ENCODE assay signal across 18 cellular contexts in the genomic region with DNA sequence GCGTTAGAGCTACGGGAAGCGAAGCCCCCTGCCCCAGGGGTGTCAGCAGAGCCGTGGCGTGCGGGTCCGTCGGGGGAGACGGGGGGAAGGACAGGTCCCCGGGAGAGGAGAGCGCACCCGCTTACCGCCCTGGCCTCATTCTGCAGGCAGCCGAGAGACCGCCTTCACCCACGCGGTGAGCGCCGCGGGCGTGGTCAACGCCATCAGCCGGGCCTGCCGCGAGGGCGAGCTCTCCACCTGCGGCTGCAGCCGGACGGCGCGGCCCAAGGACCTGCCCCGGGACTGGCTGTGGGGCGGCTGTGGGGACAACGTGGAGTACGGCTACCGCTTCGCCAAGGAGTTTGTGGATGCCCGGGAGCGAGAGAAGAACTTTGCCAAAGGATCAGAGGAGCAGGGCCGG. TPM values are rescaled to one million over a fixed set of nuclear protein-coding genes. Genes with fewer than 3 reads are reported as not detected.
DNase-seq lines count a peak whose midpoint lies in the region; ATAC-seq, FAIRE-seq and TF ChIP-seq lines count a peak whose summit lies in the region.
"Had no signal": no experiment of that assay in that cellular context is flagged by ENCODE, and none has a peak within 500 bp of the region (broad histone marks: within the 10 kb centered on the region; RNA-seq: fewer than 3 reads in every experiment).

No MANE protein-coding gene starts in this region.

- 77% methylated on average over 7 of the region's 40 CpGs for WGBS in right lobe of liver (ENCODE audit: insufficient coverage, low coverage, low lambda C conversion rate, missing lambda C conversion rate)
- 73% methylated on average over 19 of the region's 40 CpGs for WGBS in HepG2 (ENCODE audit: low lambda C conversion rate)
- WGBS in GM23248 (ENCODE audit: low coverage in 1 of 2, low lambda C conversion rate in 2 of 2, missing lambda C conversion rate in 2 of 2), 2 experiments: 93 to 94% methylated on average over 37 to 40 of the region's 40 CpGs
- WGBS in ovary, 3 donors: 88 to 91% (median 88%) methylated on average over 30 to 40 of the region's 40 CpGs

- no peak overlapping the region for H3K4me3 Mint-ChIP-seq in chondrocyte (ENCODE audit: unreplicated experiment)

- no peaks in the 10 kb centered on the region for H3K79me2 ChIP-seq in HepG2 (ENCODE audit: insufficient read depth, low read length)
- peaks cover 91% of the 10 kb centered on the region for H3K79me2 ChIP-seq in GM23248 (ENCODE audit: insufficient read depth)

- in situ Hi-C loops in HepG2 (cut with HindIII; ENCODE audit: extremely low pct_ligation_motif_present, low pct_unique_long_range_greater_than_20kb) (no loop called here), GM23248 (cut with MboI) (no loop called here)

- H3K9ac ChIP-seq in HepG2 (ENCODE audit: insufficient read depth, low read depth, low read length) (no peak overlapping the region), GM23248 (no peak overlapping the region)

- no peaks in the 10 kb centered on the region for H3K9me3 Mint-ChIP-seq in chondrocyte (ENCODE audit: low read depth)

- TF ChIP-seq CTCF in right lobe of liver (IDR thresholded peaks at IDR 0.05) (no peak), HepG2 (CRISPR knock-in tag; IDR thresholded peaks at IDR 0.05) (no peak), chondrocyte (IDR thresholded peaks at IDR 0.05) (no peak), mucosa of descending colon (IDR thresholded peaks at IDR 0.05) (no peak), ovary (IDR thresholded peaks at IDR 0.05) (no peak)

- no peaks in the 10 kb centered on the region for H3K36me3 ChIP-seq in right lobe of liver
- no peaks in the 10 kb centered on the region for H3K36me3 ChIP-seq in HepG2 (replicated peaks in 1 of 2; ENCODE audit: control insufficient read depth in 1 of 2, insufficient read depth in 2 of 2, low read length in 2 of 2)
- H3K36me3 ChIP-seq in mucosa of descending colon (ENCODE audit: low read depth): no peaks in the 10 kb centered on the region
- H3K36me3 ChIP-seq in GM23248 (ENCODE audit: low read depth): peaks cover 63% of the 10 kb centered on the region; the same call in 1 of the 2 replicates
- no peaks in the 10 kb centered on the region for H3K36me3 ChIP-seq in ovary
- H3K36me3 ChIP-seq: SJSA1 had no signal

- H3K4me1 ChIP-seq in right lobe of liver (peaks cover 0 to 11% (median 4%) of the 10 kb centered on the region in 4 donors), HepG2 (ENCODE audit: insufficient read depth, low read length) (peaks cover 16% of the 10 kb centered on the region), mucosa of descending colon (ENCODE audit: low read depth) (peaks cover 10% of the 10 kb centered on the region), GM23248 (ENCODE audit: insufficient read depth) (peaks cover 15% of the 10 kb centered on the region), ovary (ENCODE audit: insufficient read depth) (no peaks in the 10 kb centered on the region)
- H3K4me1 ChIP-seq: SJSA1 had no signal

- intact Hi-C loops in right lobe of liver (cut with DNase I) (no loop called here), HepG2 (cut with micrococcal nuclease; ENCODE audit: unreplicated experiment) (no loop called here), mucosa of descending colon (cut with DNase I, micrococcal nuclease) (loop anchor here in 1 of 2 donors (5.0 to 10.0 kb wide), 2 partner anchors 153 to 295 kb away; no protein-coding TSS in a partner anchor), ovary (cut with DNase I) (loop anchor here in 1 of 4 donors (10.0 kb wide), 1 partner anchor 295 kb away; no protein-coding TSS in a partner anchor)

- POLR2A ChIA-PET in HepG2 (lab: Yijun Ruan, JAX): no interaction called here

- H3K9me2 ChIP-seq in GM23248 (ENCODE audit: insufficient read depth): no peaks in the 10 kb centered on the region

- H3K27ac ChIP-seq in right lobe of liver: no peak overlapping the region
- no peak overlapping the region for H3K27ac ChIP-seq in HepG2 (ENCODE audit: extremely low read length, insufficient read depth, low read length)
- H3K27ac ChIP-seq in GM23248: no peak overlapping the region
- no peak overlapping the region for H3K27ac ChIP-seq in ovary
- H3K27ac ChIP-seq: C4-2B, SJSA1 had no signal

- peaks cover 7% of the 10 kb centered on the region for H3K36me3 Mint-ChIP-seq in chondrocyte (ENCODE audit: low read depth)

- H3K4me1 Mint-ChIP-seq in chondrocyte (ENCODE audit: low read depth): peaks cover 4% of the 10 kb centered on the region

- ATAC-seq in right lobe of liver (peak; percentile 28 to 69 (median 44)), HepG2 (no peak), mucosa of descending colon (peak; percentile 30)

- no peak overlapping the region for H2AFZ ChIP-seq in HepG2 (ENCODE audit: low read length)
- no peak overlapping the region for H2AFZ ChIP-seq in GM23248

- no peak for TF ChIP-seq EP300 in HepG2 (IDR thresholded peaks at IDR 0.05; ENCODE audit: low read depth in 2 of 2, low read length in 2 of 2)
- no peak for TF ChIP-seq EP300 in HepG2 (CRISPR knock-in tag; IDR thresholded peaks at IDR 0.05; ENCODE audit: borderline replicate concordance)
- no peak for TF ChIP-seq EP300 in ovary (IDR thresholded peaks at IDR 0.05)

- H3K27ac Mint-ChIP-seq in chondrocyte (ENCODE audit: unreplicated experiment): no peak overlapping the region

- no TSS peak for BruUV-seq in HepG2 (replicated peaks; lab: Mats Ljungman, UMichigan)

- H3K27me3 ChIP-seq in right lobe of liver: no peaks in the 10 kb centered on the region
- H3K27me3 ChIP-seq in HepG2 (ENCODE audit: control insufficient read depth in 1 of 2, insufficient read depth in 2 of 2, low read length in 2 of 2): peaks cover 6 to 50% of the 10 kb centered on the region in 2 experiments
- H3K27me3 ChIP-seq in GM23248 (replicated peaks; ENCODE audit: insufficient read depth): no peaks in the 10 kb centered on the region
- H3K27me3 ChIP-seq in ovary: no peaks in the 10 kb centered on the region
- H3K27me3 ChIP-seq: SJSA1 had no signal

- no peak for TF ChIP-seq RAD21 in HepG2 (CRISPR knock-in tag; IDR thresholded peaks at IDR 0.05)

- CTCF ChIA-PET in HepG2 (lab: Yijun Ruan, JAX; ENCODE audit: low intra/inter-chr PET ratio, low total read pairs): no interaction called here

- H3K4me2 ChIP-seq in HepG2 (ENCODE audit: low read depth, low read length): no peak overlapping the region
- no peak overlapping the region for H3K4me2 ChIP-seq in GM23248 (ENCODE audit: unreplicated experiment)

- FAIRE-seq in HepG2 (lab: Jason Lieb, UNC): no peak
- FAIRE-seq: H54 had no signal

- DNase-seq in right lobe of liver (no peak), HepG2 (ENCODE audit: low spot score) (no peak), chondrocyte (ENCODE audit: low spot score) (peak; percentile 87), mucosa of descending colon (no peak), retina (no peak), GM23248 (no peak), ovary (no peak)
- DNase-seq: IMR-90, Karpas-422, MM.1S, NCI-H1105, NCI-H2171, NCI-H446, NCI-H748 treated with DMSO at 0.1 percent for 48 hours had no signal

- H3K4me3 ChIP-seq in right lobe of liver: peak overlapping the region in 2 of 3 donors; percentile 11 to 16
- H3K4me3 ChIP-seq in HepG2 (replicated peaks in 1 of 3; ENCODE audit: insufficient read depth in 1 of 3, low read depth in 2 of 3, low read length in 3 of 3): no peak overlapping the region
- H3K4me3 ChIP-seq in mucosa of descending colon: no peak overlapping the region
- no peak overlapping the region for H3K4me3 ChIP-seq in GM23248
- no peak overlapping the region for H3K4me3 ChIP-seq in ovary
- H3K4me3 ChIP-seq: SJSA1 had no signal

- no peaks in the 10 kb centered on the region for H3K9me3 ChIP-seq in right lobe of liver
- H3K9me3 ChIP-seq in HepG2 (ENCODE audit: low read length): no peaks in the 10 kb centered on the region
- no peaks in the 10 kb centered on the region for H3K9me3 ChIP-seq in mucosa of descending colon
- H3K9me3 ChIP-seq in GM23248 (ENCODE audit: low read depth): no peaks in the 10 kb centered on the region
- H3K9me3 ChIP-seq in ovary: no peaks in the 10 kb centered on the region
- H3K9me3 ChIP-seq: SJSA1 had no signal

- peaks cover 45% of the 10 kb centered on the region for H3F3A ChIP-seq in GM23248 (ENCODE audit: insufficient read depth)

- TF ChIP-seq POLR2A in right lobe of liver (IDR thresholded peaks at IDR 0.05): no peak
- TF ChIP-seq POLR2A in HepG2 (IDR thresholded peaks at IDR 0.05; ENCODE audit: insufficient read depth in 1 of 2, low read depth in 2 of 2, low read length in 2 of 2): no peak
- TF ChIP-seq POLR2A in ovary (IDR thresholded peaks at IDR 0.05): no peak

- no peaks in the 10 kb centered on the region for H3K27me3 Mint-ChIP-seq in chondrocyte (ENCODE audit: low read depth)

- H4K20me1 ChIP-seq in HepG2 (ENCODE audit: insufficient read depth, low read length) (no peaks in the 10 kb centered on the region), GM23248 (ENCODE audit: insufficient read depth) (peaks cover 7% of the 10 kb centered on the region)

RNA-seq across cellular contexts. Expression of gene WNT5B, which starts 10.5 kb away (rescaled TPM):
- total RNA-seq in right lobe of liver (1 to 10 TPM in 4 of 6 experiments, under 1 TPM in 2; 0.43 to 8.1 (median 1.5) TPM), HepG2 (2016; rRNA removed; fragmentation: Illumina TruSeq; extraction: Trizol) (0.04 TPM in 1 of 2 replicates, not detected in the other), chondrocyte (68.0 to 160 TPM (median 74.4 TPM) in 3 replicates), mucosa of descending colon (10 to 100 TPM in 1 of 3 donors, 1 to 10 TPM in 2; 2.7 to 10.8 (median 4.7) TPM), ovary (10 to 100 TPM in 4 of 7 donors, 1 to 10 TPM in 3; 3.1 to 20.3 (median 12.4) TPM)
- total RNA-seq in HepG2 (2016; cell fraction: cytosol; rRNA removed; fragmentation: Illumina TruSeq; extraction: Trizol; ENCODE audit: low read depth): not detected in 2 replicates
- total RNA-seq in HepG2 (2016; cell fraction: insoluble cytoplasmic fraction; rRNA removed; fragmentation: Illumina TruSeq; extraction: Trizol): 0.06 TPM in 1 of 2 replicates, not detected in the other
- not detected in 2 replicates for total RNA-seq in HepG2 (2016; cell fraction: membrane; rRNA removed; fragmentation: Illumina TruSeq; extraction: Trizol)
- total RNA-seq in HepG2 (2016; cell fraction: nucleus; rRNA removed; fragmentation: Illumina TruSeq; extraction: Trizol): not detected in 2 replicates
- polyA plus RNA-seq in HepG2 (2011; rRNA removed) (not detected in 2 replicates), GM23248 (2016; fragmentation: Nextera tagmentation; extraction: Ambion mirVana) (49.7 and 50.1 TPM in 2 replicates), ovary (1 to 10 TPM; 3.7 to 6.9 TPM)
- 0.04 TPM in 2 replicates for polyA plus RNA-seq in HepG2 (2011; cell fraction: cytosol; rRNA removed)
- not detected in 2 replicates for polyA plus RNA-seq in HepG2 (2011; cell fraction: nucleus; rRNA removed)
- polyA plus RNA-seq in HepG2 (2012): not detected in 2 replicates
- polyA plus RNA-seq in HepG2 (2016; cell fraction: cytosol; fragmentation: Illumina TruSeq; extraction: Trizol; ENCODE audit: low read depth): not detected in 2 replicates
- polyA plus RNA-seq in HepG2 (2016; cell fraction: insoluble cytoplasmic fraction; fragmentation: Illumina TruSeq; extraction: Trizol; ENCODE audit: low read depth): not detected in 2 replicates
- polyA plus RNA-seq in HepG2 (2016; cell fraction: membrane; fragmentation: Illumina TruSeq; extraction: Trizol; ENCODE audit: low read depth): not detected in 2 replicates
- polyA plus RNA-seq in HepG2 (2016; cell fraction: nucleus; fragmentation: Illumina TruSeq; extraction: Trizol; ENCODE audit: insufficient read depth, low read depth): not detected in 2 replicates
- not detected in 2 replicates for polyA minus RNA-seq in HepG2 (2011; rRNA and poly(A)+ RNA removed; ENCODE audit: low replicate concordance)
- polyA minus RNA-seq in HepG2 (2011; cell fraction: cytosol; rRNA and poly(A)+ RNA removed): not detected in 2 replicates
- polyA minus RNA-seq in HepG2 (2011; cell fraction: nucleus; rRNA and poly(A)+ RNA removed): not detected in 2 replicates
- 505 and 529 TPM in 2 replicates for total RNA-seq in GM23248 (2014; rRNA removed; shearing (Covaris generic))
- total RNA-seq: HT-29 had no signal

RNA-seq across cellular contexts. Expression of gene FBXL14, which starts 45.2 kb away (rescaled TPM):
- 1 to 10 TPM; 4.7 to 6.8 (median 5.4) TPM for total RNA-seq in right lobe of liver
- total RNA-seq in HepG2 (2016; rRNA removed; fragmentation: Illumina TruSeq; extraction: Trizol): 5.5 and 7.0 TPM in 2 replicates
- total RNA-seq in HepG2 (2016; cell fraction: cytosol; rRNA removed; fragmentation: Illumina TruSeq; extraction: Trizol; ENCODE audit: low read depth): 1.6 TPM in 2 replicates
- total RNA-seq in HepG2 (2016; cell fraction: insoluble cytoplasmic fraction; rRNA removed; fragmentation: Illumina TruSeq; extraction: Trizol): 5.8 and 6.3 TPM in 2 replicates
- 7.3 and 8.4 TPM in 2 replicates for total RNA-seq in HepG2 (2016; cell fraction: membrane; rRNA removed; fragmentation: Illumina TruSeq; extraction: Trizol)
- 3.5 and 4.2 TPM in 2 replicates for total RNA-seq in HepG2 (2016; cell fraction: nucleus; rRNA removed; fragmentation: Illumina TruSeq; extraction: Trizol)
- 7.2 and 7.4 TPM in 2 replicates for polyA plus RNA-seq in HepG2 (2011; rRNA removed)
- polyA plus RNA-seq in HepG2 (2011; cell fraction: cytosol; rRNA removed): 5.7 and 11.0 TPM in 2 replicates
- polyA plus RNA-seq in HepG2 (2011; cell fraction: nucleus; rRNA removed): 4.8 and 5.6 TPM in 2 replicates
- polyA plus RNA-seq in HepG2 (2012): 1.5 and 3.4 TPM in 2 replicates
- 1.3 and 1.5 TPM in 2 replicates for polyA plus RNA-seq in HepG2 (2016; cell fraction: cytosol; fragmentation: Illumina TruSeq; extraction: Trizol; ENCODE audit: low read depth)
- polyA plus RNA-seq in HepG2 (2016; cell fraction: insoluble cytoplasmic fraction; fragmentation: Illumina TruSeq; extraction: Trizol; ENCODE audit: low read depth): 4.3 and 4.9 TPM in 2 replicates
- polyA plus RNA-seq in HepG2 (2016; cell fraction: membrane; fragmentation: Illumina TruSeq; extraction: Trizol; ENCODE audit: low read depth): 3.9 and 4.6 TPM in 2 replicates
- 2.8 and 3.0 TPM in 2 replicates for polyA plus RNA-seq in HepG2 (2016; cell fraction: nucleus; fragmentation: Illumina TruSeq; extraction: Trizol; ENCODE audit: insufficient read depth, low read depth)
- polyA minus RNA-seq in HepG2 (2011; rRNA and poly(A)+ RNA removed; ENCODE audit: low replicate concordance): 24.9 and 37.9 TPM in 2 replicates
- polyA minus RNA-seq in HepG2 (2011; cell fraction: cytosol; rRNA and poly(A)+ RNA removed): 5.9 and 9.1 TPM in 2 replicates
- polyA minus RNA-seq in HepG2 (2011; cell fraction: nucleus; rRNA and poly(A)+ RNA removed): 3.3 and 4.5 TPM in 2 replicates
- total RNA-seq in chondrocyte: 6.1 to 6.4 TPM (median 6.3 TPM) in 3 replicates
- total RNA-seq in mucosa of descending colon: 10 to 100 TPM; 29.4 to 39.6 (median 33.6) TPM
- total RNA-seq in GM23248 (2014; rRNA removed; shearing (Covaris generic)): 3.2 and 9.3 TPM in 2 replicates
- polyA plus RNA-seq in GM23248 (2016; fragmentation: Nextera tagmentation; extraction: Ambion mirVana): 1.2 and 1.9 TPM in 2 replicates
- total RNA-seq in ovary: 10 to 100 TPM in 5 of 7 donors, 1 to 10 TPM in 2; 8.3 to 16.2 (median 12.0) TPM
- polyA plus RNA-seq in ovary: 10 to 100 TPM in 1 of 2 donors, 1 to 10 TPM in 1; 1.3 to 10.8 TPM

RNA-seq across cellular contexts. Expression of gene ADIPOR2, which starts 51.3 kb away (rescaled TPM):
- total RNA-seq in right lobe of liver: 100 to 1,000 TPM in 1 of 6 experiments, 10 to 100 TPM in 5; 46.5 to 108 (median 59.8) TPM
- 35.2 and 40.8 TPM in 2 replicates for total RNA-seq in HepG2 (2016; rRNA removed; fragmentation: Illumina TruSeq; extraction: Trizol)
- total RNA-seq in HepG2 (2016; cell fraction: cytosol; rRNA removed; fragmentation: Illumina TruSeq; extraction: Trizol; ENCODE audit: low read depth): 14.0 and 15.3 TPM in 2 replicates
- 34.6 and 36.8 TPM in 2 replicates for total RNA-seq in HepG2 (2016; cell fraction: insoluble cytoplasmic fraction; rRNA removed; fragmentation: Illumina TruSeq; extraction: Trizol)
- total RNA-seq in HepG2 (2016; cell fraction: membrane; rRNA removed; fragmentation: Illumina TruSeq; extraction: Trizol): 32.2 and 37.5 TPM in 2 replicates
- total RNA-seq in HepG2 (2016; cell fraction: nucleus; rRNA removed; fragmentation: Illumina TruSeq; extraction: Trizol): 57.1 and 62.9 TPM in 2 replicates
- polyA plus RNA-seq in HepG2 (2011; rRNA removed): 52.2 and 56.5 TPM in 2 replicates
- polyA plus RNA-seq in HepG2 (2011; cell fraction: cytosol; rRNA removed): 30.4 and 47.3 TPM in 2 replicates
- polyA plus RNA-seq in HepG2 (2011; cell fraction: nucleus; rRNA removed): 39.2 and 60.6 TPM in 2 replicates
- polyA plus RNA-seq in HepG2 (2012): 68.6 and 70.3 TPM in 2 replicates
- polyA plus RNA-seq in HepG2 (2016; cell fraction: cytosol; fragmentation: Illumina TruSeq; extraction: Trizol; ENCODE audit: low read depth): 8.2 TPM in 2 replicates
- polyA plus RNA-seq in HepG2 (2016; cell fraction: insoluble cytoplasmic fraction; fragmentation: Illumina TruSeq; extraction: Trizol; ENCODE audit: low read depth): 42.4 and 47.2 TPM in 2 replicates
- polyA plus RNA-seq in HepG2 (2016; cell fraction: membrane; fragmentation: Illumina TruSeq; extraction: Trizol; ENCODE audit: low read depth): 24.7 and 28.3 TPM in 2 replicates
- 75.6 and 80.5 TPM in 2 replicates for polyA plus RNA-seq in HepG2 (2016; cell fraction: nucleus; fragmentation: Illumina TruSeq; extraction: Trizol; ENCODE audit: insufficient read depth, low read depth)
- polyA minus RNA-seq in HepG2 (2011; rRNA and poly(A)+ RNA removed; ENCODE audit: low replicate concordance): 53.2 and 63.9 TPM in 2 replicates
- polyA minus RNA-seq in HepG2 (2011; cell fraction: cytosol; rRNA and poly(A)+ RNA removed): 37.1 and 43.3 TPM in 2 replicates
- 89.9 and 92.1 TPM in 2 replicates for polyA minus RNA-seq in HepG2 (2011; cell fraction: nucleus; rRNA and poly(A)+ RNA removed)
- total RNA-seq in chondrocyte: 35.6 to 41.4 TPM (median 37.2 TPM) in 3 replicates
- 100 to 1,000 TPM in 1 of 3 donors, 10 to 100 TPM in 2; 76.1 to 119 (median 98.5) TPM for total RNA-seq in mucosa of descending colon
- 18.8 TPM in 2 replicates for total RNA-seq in GM23248 (2014; rRNA removed; shearing (Covaris generic))
- polyA plus RNA-seq in GM23248 (2016; fragmentation: Nextera tagmentation; extraction: Ambion mirVana): 4.2 and 4.9 TPM in 2 replicates
- total RNA-seq in ovary: 10 to 100 TPM; 21.5 to 91.8 (median 42.0) TPM
- 10 to 100 TPM; 25.6 to 65.4 TPM for polyA plus RNA-seq in ovary

Comparison
In these comparisons a context has a peak if more than half of its experiments do, and no peak if none do; other contexts are left out.
1. H3K4me3 ChIP-seq: peak in right lobe of liver (2 of 3); none in HepG2 (0 of 3), mucosa of descending colon (single experiment), GM23248 (single experiment) and ovary (single experiment).